Comparison of ENCODE assay signal across 25 cellular contexts in the genomic region with DNA sequence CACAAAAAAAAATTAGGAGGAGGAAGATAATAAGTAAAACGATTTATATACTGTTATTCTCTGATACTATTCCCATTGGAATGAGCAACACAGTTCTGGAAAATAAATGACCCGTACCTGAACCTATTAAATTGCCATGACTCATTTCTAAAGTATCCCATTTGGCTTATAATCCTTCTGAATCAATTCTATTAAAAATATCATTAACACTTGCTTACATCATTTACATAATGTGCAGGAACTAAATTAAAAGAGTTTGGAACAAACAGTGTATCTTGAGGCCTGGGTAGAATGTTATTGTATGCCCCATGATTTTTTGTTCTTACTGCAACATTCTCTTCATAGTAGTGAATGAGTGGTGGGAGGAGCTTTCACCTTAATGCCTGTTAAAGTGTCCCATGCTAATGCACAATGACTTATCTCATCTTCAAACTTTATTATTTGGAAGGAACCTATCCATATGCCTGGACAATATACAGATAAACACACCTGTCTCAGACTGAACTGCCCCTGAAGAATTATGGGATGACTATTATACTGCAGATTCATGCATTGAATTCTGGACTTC.
DNase-seq lines count a peak whose midpoint lies in the region; ATAC-seq and TF ChIP-seq lines count a peak whose summit lies in the region.
"Had no signal": no experiment of that assay in that cellular context is flagged by ENCODE, and none has a peak within 500 bp of the region (broad histone marks: within the 10 kb centered on the region; RNA-seq: fewer than 3 reads in every experiment).

No MANE protein-coding gene starts in this region.

- H3K27me3 ChIP-seq in breast epithelium (no peaks in the 10 kb centered on the region), PC-9 (ENCODE audit: insufficient read depth, low read depth) (no peaks in the 10 kb centered on the region), MG63 (no peaks in the 10 kb centered on the region), right lobe of liver (no peaks in the 10 kb centered on the region)
- H3K27me3 ChIP-seq: sigmoid colon had no signal

- no peaks in the 10 kb centered on the region for H3K27me3 Mint-ChIP-seq in MCF 10A (ENCODE audit: insufficient read depth, unreplicated experiment)
- H3K27me3 Mint-ChIP-seq: activated CD8-positive, alpha-beta T cell treated with anti-CD3 and anti-CD28 coated beads for 36 hours; naive B cell; stimulated activated memory B cell treated with anti-CD40 and anti-IgM and Interleukin-4, amounts not matched to agents 10 μg/mL and 1 μg/mL and 100 μg/mL, for 72 hours had no signal

- no peaks in the 10 kb centered on the region for H3K79me2 ChIP-seq in PC-9 (ENCODE audit: low read depth)

- ATAC-seq in right lobe of liver (no peak), GM18502 (IDR thresholded peaks at IDR 0.05; ENCODE audit: poor library complexity, unreplicated experiment) (no peak)
- ATAC-seq: activated CD8-positive, alpha-beta T cell treated with anti-CD3 and anti-CD28 coated beads for 36 hours; GM12878; left colon; stimulated activated memory B cell treated with anti-CD40 and anti-IgM and Interleukin-4, amounts not matched to agents 10 μg/mL and 1 μg/mL and 100 μg/mL, for 72 hours had no signal

- TF ChIP-seq POLR2A in breast epithelium (IDR thresholded peaks at IDR 0.05), result no peak
- TF ChIP-seq POLR2A in right lobe of liver (IDR thresholded peaks at IDR 0.05), result no peak

- H3K27ac Mint-ChIP-seq in MCF 10A (ENCODE audit: low read depth, unreplicated experiment), result no peak overlapping the region
- H3K27ac Mint-ChIP-seq: activated CD8-positive, alpha-beta T cell treated with anti-CD3 and anti-CD28 coated beads for 36 hours; naive B cell; stimulated activated memory B cell treated with anti-CD40 and anti-IgM and Interleukin-4, amounts not matched to agents 10 μg/mL and 1 μg/mL and 100 μg/mL, for 72 hours had no signal

- H3K36me3 Mint-ChIP-seq in MCF 10A (ENCODE audit: insufficient read depth, unreplicated experiment), result no peaks in the 10 kb centered on the region
- H3K36me3 Mint-ChIP-seq: CD8-positive, alpha-beta memory T cell; naive B cell; stimulated activated memory B cell treated with anti-CD40 and anti-IgM and Interleukin-4, amounts not matched to agents 10 μg/mL and 1 μg/mL and 100 μg/mL, for 72 hours had no signal

- H4K20me1 ChIP-seq in PC-9 (ENCODE audit: insufficient read depth), result no peaks in the 10 kb centered on the region

- H3K36me3 ChIP-seq in breast epithelium (no peaks in the 10 kb centered on the region), PC-9 (ENCODE audit: low read depth) (no peaks in the 10 kb centered on the region), MG63 (no peaks in the 10 kb centered on the region), right lobe of liver (no peaks in the 10 kb centered on the region)
- H3K36me3 ChIP-seq: sigmoid colon had no signal

- H3K4me2 ChIP-seq in PC-9, result 0 out of 2 replicates have a peak overlapping the region, but pooled peaks have one; percentile 11

- H3K4me3 Mint-ChIP-seq in MCF 10A (ENCODE audit: unreplicated experiment), result no peak overlapping the region
- H3K4me3 Mint-ChIP-seq: activated CD8-positive, alpha-beta T cell treated with anti-CD3 and anti-CD28 coated beads for 36 hours; CD8-positive, alpha-beta memory T cell; naive B cell; stimulated activated memory B cell treated with anti-CD40 and anti-IgM and Interleukin-4, amounts not matched to agents 10 μg/mL and 1 μg/mL and 100 μg/mL, for 72 hours had no signal

- H3K4me1 ChIP-seq in breast epithelium (peaks cover 0 to 5% of the 10 kb centered on the region in 2 donors), PC-9 (replicated peaks; ENCODE audit: insufficient read depth) (peaks cover 13% of the 10 kb centered on the region), right lobe of liver (no peaks in the 10 kb centered on the region)

- no peak overlapping the region for H2AFZ ChIP-seq in PC-9
- H2AFZ ChIP-seq: GM23248 had no signal

- H3K4me1 Mint-ChIP-seq in MCF 10A (ENCODE audit: insufficient read depth, unreplicated experiment), result peaks cover 6% of the 10 kb centered on the region
- H3K4me1 Mint-ChIP-seq: naive B cell had no signal

- no peaks in the 10 kb centered on the region for H3F3A ChIP-seq in PC-9 (ENCODE audit: insufficient read depth, low read depth)

- H3K27ac ChIP-seq in breast epithelium (no peak overlapping the region), PC-9 (no peak overlapping the region), right lobe of liver (no peak overlapping the region)
- H3K27ac ChIP-seq: GM23248, sigmoid colon had no signal

- no peaks in the 10 kb centered on the region for H3K9me3 Mint-ChIP-seq in MCF 10A (ENCODE audit: unreplicated experiment)
- H3K9me3 Mint-ChIP-seq: activated CD8-positive, alpha-beta T cell treated with anti-CD3 and anti-CD28 coated beads for 36 hours; stimulated activated memory B cell treated with anti-CD40 and anti-IgM and Interleukin-4, amounts not matched to agents 10 μg/mL and 1 μg/mL and 100 μg/mL, for 72 hours had no signal

- H3K9me3 ChIP-seq in breast epithelium (no peaks in the 10 kb centered on the region), PC-9 (ENCODE audit: insufficient read depth, low read depth) (no peaks in the 10 kb centered on the region), MG63 (no peaks in the 10 kb centered on the region), right lobe of liver (no peaks in the 10 kb centered on the region)
- H3K9me3 ChIP-seq: sigmoid colon had no signal

- DNase-seq in MCF 10A (ENCODE audit: unreplicated experiment) (peak; percentile 17), breast epithelium (ENCODE audit: low spot score in 2 of 2) (no peak), PC-9 (peak in 1 of 2 experiments; percentile 47), astrocyte of the hippocampus (ENCODE audit: low read depth, low spot score) (peak; percentile 65), MG63 (no peak), right lobe of liver (no peak)
- DNase-seq: activated CD8-positive, alpha-beta T cell treated with anti-CD3 and anti-CD28 coated beads for 36 hours; amygdala; CD8-positive, alpha-beta memory T cell; effector CD8-positive, alpha-beta T cell; glutamatergic neuron; GM23248; IMR-90; left colon; mesendoderm; MV-4-11; naive B cell; NCI-H1694 treated with DMSO at 0.1 percent for 48 hours; NCI-H774; OCI-M1; SIG-M5; sigmoid colon had no signal

- TF ChIP-seq CTCF in MCF 10A (IDR thresholded peaks at IDR 0.05; ENCODE audit: unreplicated experiment) (no peak), breast epithelium (IDR thresholded peaks at IDR 0.05) (no peak), PC-9 (conservative IDR thresholded peaks at IDR 0.05) (no peak), right lobe of liver (IDR thresholded peaks at IDR 0.05) (no peak)

- intact Hi-C loops in MCF 10A (cut with micrococcal nuclease) (no loop called here), breast epithelium (cut with DNase I; ENCODE audit: low total_unique reads) (loop anchor here (10.0 kb wide), 1 partner anchor 1390 kb away; no protein-coding TSS in a partner anchor), PC-9 (cut with micrococcal nuclease; ENCODE audit: unreplicated experiment) (no loop called here), right lobe of liver (cut with DNase I) (no loop called here)

- H3K4me3 ChIP-seq in breast epithelium (no peak overlapping the region), PC-9 (no peak overlapping the region), MG63 (no peak overlapping the region), right lobe of liver (no peak overlapping the region)
- H3K4me3 ChIP-seq: GM12878, GM23248, sigmoid colon had no signal

- 45% methylated on average over 2 of the region's 2 CpGs for WGBS in right lobe of liver (ENCODE audit: insufficient coverage, low coverage, low lambda C conversion rate, missing lambda C conversion rate)

- POLR2A ChIA-PET in MCF 10A (lab: Yijun Ruan, JAX), result no interaction called here
- POLR2A ChIA-PET in PC-9 (lab: Charles Lee; ENCODE audit: unreplicated experiment), result no interaction called here

- CTCF ChIA-PET in MCF 10A (lab: Yijun Ruan, JAX), result interaction anchor here (0.7 to 1.2 kb wide), 2 partner anchors 212 to 252 kb away, joined by 4 to 6 read pairs; no protein-coding TSS in a partner anchor
- CTCF ChIA-PET in PC-9 (lab: Charles Lee), result interaction anchor here (0.6 kb wide), 1 partner anchor 160 kb away, joined by 3 read pairs; no protein-coding TSS in a partner anchor

- H3K9me2 ChIP-seq in PC-9 (ENCODE audit: insufficient read depth), result no peaks in the 10 kb centered on the region

- BruUV-seq in MCF 10A (replicated peaks; lab: Mats Ljungman, UMichigan), result no TSS peak
- BruUV-seq in PC-9 (replicated peaks; lab: Mats Ljungman, UMichigan), result no TSS peak

Comparison
In these comparisons a context has a peak if more than half of its experiments do, and no peak if none do; other contexts are left out.
1. DNase-seq: peak in MCF 10A (single experiment) and astrocyte of the hippocampus (single experiment); none in breast epithelium (0 of 2), MG63 (single experiment) and right lobe of liver (0 of 3).